In the genomic region with DNA sequence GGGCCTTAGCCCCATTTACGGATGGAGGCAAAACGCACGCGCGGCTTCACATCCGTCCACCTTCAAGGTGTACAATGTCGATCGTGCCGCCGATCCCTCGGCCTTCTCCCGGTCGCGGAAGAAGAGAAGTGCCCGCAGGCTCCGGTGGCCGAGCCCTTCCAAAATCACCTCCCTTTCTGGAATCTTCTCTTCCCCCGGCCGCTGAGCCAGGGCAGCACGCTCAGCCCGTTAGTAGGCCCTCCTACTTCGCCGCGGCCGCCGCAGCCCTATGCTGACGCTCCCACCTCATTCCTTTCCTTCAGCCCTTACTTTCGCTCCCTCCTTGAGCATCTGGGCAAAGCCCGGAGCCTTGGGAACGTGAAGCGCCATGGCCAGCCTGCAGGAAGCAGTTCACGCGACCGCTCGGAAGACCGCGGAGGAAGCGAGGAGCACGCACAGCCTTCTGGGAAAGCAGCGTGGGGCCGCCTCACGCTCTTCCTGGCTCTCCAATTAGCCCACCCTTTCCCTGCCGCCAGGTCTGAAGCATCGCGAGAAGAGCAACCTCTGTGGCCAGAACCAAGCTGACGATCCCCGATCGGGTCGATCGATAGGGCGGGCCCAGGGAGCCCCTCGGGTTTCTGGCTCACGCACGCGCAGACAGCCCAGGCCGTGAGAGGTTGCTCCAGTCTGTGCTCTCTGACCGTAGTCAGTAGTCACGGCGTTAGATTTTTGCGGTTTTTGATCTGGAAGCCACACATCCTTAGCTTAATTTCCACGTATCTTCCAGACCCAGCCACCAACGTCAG, we compare ENCODE assay signal across 1 cellular context.
TF ChIP-seq lines count a peak whose summit lies in the region.

CCT8 (minus strand) TSS at position 427 of the 785 bp plus-strand sequence; CDS start at position 369, 58 bp downstream.

TF ChIP-seq in HepG2, 621 proteins besides CTCF, POLR2A, EP300 and RAD21 (continued from another document and continues in another):
- TF ChIP-seq CREM (IDR thresholded peaks at IDR 0.05) (peak; percentile 87), CREM (CRISPR knock-in tag; IDR thresholded peaks at IDR 0.05) (no peak), NFYC (CRISPR knock-in tag; IDR thresholded peaks at IDR 0.05) (peak; percentile 76), ZNF749 (CRISPR knock-in tag; IDR thresholded peaks at IDR 0.05; ENCODE audit: borderline replicate concordance) (no peak), SP4 (CRISPR knock-in tag; IDR thresholded peaks at IDR 0.05) (peak; percentile 79; the same call in 1 of the 2 replicates), ATF5 (CRISPR knock-in tag; IDR thresholded peaks at IDR 0.05; ENCODE audit: low read depth) (no peak), MYNN (CRISPR knock-in tag; IDR thresholded peaks at IDR 0.05; ENCODE audit: low read depth) (peak; percentile 50; the same call in 1 of the 2 replicates), ZNF350 (CRISPR knock-in tag; IDR thresholded peaks at IDR 0.05; ENCODE audit: borderline replicate concordance, low read depth) (peak; percentile 90; the same call in 1 of the 2 replicates), ZNF747 (CRISPR knock-in tag; IDR thresholded peaks at IDR 0.05; ENCODE audit: borderline replicate concordance) (no peak), DNMT1 (CRISPR knock-in tag; IDR thresholded peaks at IDR 0.05) (0 out of 2 replicates have a peak, but pooled peaks have one; percentile 46), ZNF24 (IDR thresholded peaks at IDR 0.05) (no peak), ATAD3A (CRISPR knock-in tag; IDR thresholded peaks at IDR 0.05) (no peak), ZBTB44 (CRISPR knock-in tag; IDR thresholded peaks at IDR 0.05) (no peak), ZNF225 (CRISPR knock-in tag; IDR thresholded peaks at IDR 0.05) (no peak), ZNF670 (CRISPR knock-in tag; IDR thresholded peaks at IDR 0.05; ENCODE audit: borderline replicate concordance) (no peak), BRD4 (CRISPR knock-in tag; IDR thresholded peaks at IDR 0.05) (peak; percentile 83; the same call in 1 of the 2 replicates), SRSF9 (IDR thresholded peaks at IDR 0.05; ENCODE audit: borderline replicate concordance, insufficient read depth, low read depth, low read length, poor library complexity, severe bottlenecking) (no peak), ZSCAN20 (CRISPR knock-in tag; IDR thresholded peaks at IDR 0.05; ENCODE audit: borderline replicate concordance) (no peak), DR1 (CRISPR knock-in tag; IDR thresholded peaks at IDR 0.05) (peak; percentile 89), ZNF136 (CRISPR knock-in tag; IDR thresholded peaks at IDR 0.05; ENCODE audit: low read depth) (no peak), TCF7L2 (IDR thresholded peaks at IDR 0.05; ENCODE audit: low read depth, low read length) (no peak), MTERF4 (CRISPR knock-in tag; IDR thresholded peaks at IDR 0.05) (peak; percentile 90; the same call in 1 of the 2 replicates), HNRNPH1 (optimal IDR thresholded peaks at IDR 0.05; ENCODE audit: low read depth, low read length) (no peak), ZNF790 (CRISPR knock-in tag; IDR thresholded peaks at IDR 0.05; ENCODE audit: borderline replicate concordance) (peak; percentile 50; the same call in 1 of the 2 replicates), CHD2 (IDR thresholded peaks at IDR 0.05; ENCODE audit: low read depth, low read length) (peak; percentile 99), CSRNP1 (CRISPR knock-in tag; IDR thresholded peaks at IDR 0.05) (no peak), MXD4 (CRISPR knock-in tag; IDR thresholded peaks at IDR 0.05) (peak; percentile 82; the same call in 1 of the 2 replicates), ZNF563 (CRISPR knock-in tag; IDR thresholded peaks at IDR 0.05) (peak; percentile 76; the same call in 1 of the 2 replicates), PRDM4 (CRISPR knock-in tag; IDR thresholded peaks at IDR 0.05; ENCODE audit: borderline replicate concordance) (0 out of 2 replicates have a peak, but pooled peaks have one; percentile 33), FLYWCH1 (CRISPR knock-in tag; IDR thresholded peaks at IDR 0.05) (no peak), ARNTL (CRISPR knock-in tag; IDR thresholded peaks at IDR 0.05) (no peak; the same call in 1 of the 2 replicates), ZNF709 (CRISPR knock-in tag; IDR thresholded peaks at IDR 0.05) (peak; percentile 82; the same call in 1 of the 2 replicates), ZNF367 (CRISPR knock-in tag; IDR thresholded peaks at IDR 0.05; ENCODE audit: borderline replicate concordance) (peak; percentile 28; the same call in 1 of the 2 replicates), TP53 (CRISPR knock-in tag; conservative IDR thresholded peaks at IDR 0.05) (0 out of 2 replicates have a peak, but pooled peaks have one; percentile 50), NRL (CRISPR knock-in tag; IDR thresholded peaks at IDR 0.05; ENCODE audit: borderline replicate concordance) (peak; percentile 90; the same call in 1 of the 2 replicates), KAT7 (CRISPR knock-in tag; IDR thresholded peaks at IDR 0.05; ENCODE audit: borderline replicate concordance) (peak; percentile 84; the same call in 1 of the 2 replicates), ZNF432 (CRISPR knock-in tag; IDR thresholded peaks at IDR 0.05; ENCODE audit: borderline replicate concordance) (no peak), ZNF737 (CRISPR knock-in tag; IDR thresholded peaks at IDR 0.05; ENCODE audit: borderline replicate concordance) (no peak), CHD4 (IDR thresholded peaks at IDR 0.05; ENCODE audit: borderline replicate concordance, low read length) (no peak)
- TF ChIP-seq, protein P1, sequence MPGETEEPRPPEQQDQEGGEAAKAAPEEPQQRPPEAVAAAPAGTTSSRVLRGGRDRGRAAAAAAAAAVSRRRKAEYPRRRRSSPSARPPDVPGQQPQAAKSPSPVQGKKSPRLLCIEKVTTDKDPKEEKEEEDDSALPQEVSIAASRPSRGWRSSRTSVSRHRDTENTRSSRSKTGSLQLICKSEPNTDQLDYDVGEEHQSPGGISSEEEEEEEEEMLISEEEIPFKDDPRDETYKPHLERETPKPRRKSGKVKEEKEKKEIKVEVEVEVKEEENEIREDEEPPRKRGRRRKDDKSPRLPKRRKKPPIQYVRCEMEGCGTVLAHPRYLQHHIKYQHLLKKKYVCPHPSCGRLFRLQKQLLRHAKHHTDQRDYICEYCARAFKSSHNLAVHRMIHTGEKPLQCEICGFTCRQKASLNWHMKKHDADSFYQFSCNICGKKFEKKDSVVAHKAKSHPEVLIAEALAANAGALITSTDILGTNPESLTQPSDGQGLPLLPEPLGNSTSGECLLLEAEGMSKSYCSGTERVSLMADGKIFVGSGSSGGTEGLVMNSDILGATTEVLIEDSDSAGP (CRISPR knock-in tag; IDR thresholded peaks at IDR 0.05; ENCODE audit: borderline replicate concordance): peak; percentile 88; the same call in 1 of the 2 replicates
- TF ChIP-seq, protein P2, sequence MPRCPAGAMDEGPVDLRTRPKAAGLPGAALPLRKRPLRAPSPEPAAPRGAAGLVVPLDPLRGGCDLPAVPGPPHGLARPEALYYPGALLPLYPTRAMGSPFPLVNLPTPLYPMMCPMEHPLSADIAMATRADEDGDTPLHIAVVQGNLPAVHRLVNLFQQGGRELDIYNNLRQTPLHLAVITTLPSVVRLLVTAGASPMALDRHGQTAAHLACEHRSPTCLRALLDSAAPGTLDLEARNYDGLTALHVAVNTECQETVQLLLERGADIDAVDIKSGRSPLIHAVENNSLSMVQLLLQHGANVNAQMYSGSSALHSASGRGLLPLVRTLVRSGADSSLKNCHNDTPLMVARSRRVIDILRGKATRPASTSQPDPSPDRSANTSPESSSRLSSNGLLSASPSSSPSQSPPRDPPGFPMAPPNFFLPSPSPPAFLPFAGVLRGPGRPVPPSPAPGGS (CRISPR knock-in tag; IDR thresholded peaks at IDR 0.05): peak; percentile 93
- TF ChIP-seq, protein P3, sequence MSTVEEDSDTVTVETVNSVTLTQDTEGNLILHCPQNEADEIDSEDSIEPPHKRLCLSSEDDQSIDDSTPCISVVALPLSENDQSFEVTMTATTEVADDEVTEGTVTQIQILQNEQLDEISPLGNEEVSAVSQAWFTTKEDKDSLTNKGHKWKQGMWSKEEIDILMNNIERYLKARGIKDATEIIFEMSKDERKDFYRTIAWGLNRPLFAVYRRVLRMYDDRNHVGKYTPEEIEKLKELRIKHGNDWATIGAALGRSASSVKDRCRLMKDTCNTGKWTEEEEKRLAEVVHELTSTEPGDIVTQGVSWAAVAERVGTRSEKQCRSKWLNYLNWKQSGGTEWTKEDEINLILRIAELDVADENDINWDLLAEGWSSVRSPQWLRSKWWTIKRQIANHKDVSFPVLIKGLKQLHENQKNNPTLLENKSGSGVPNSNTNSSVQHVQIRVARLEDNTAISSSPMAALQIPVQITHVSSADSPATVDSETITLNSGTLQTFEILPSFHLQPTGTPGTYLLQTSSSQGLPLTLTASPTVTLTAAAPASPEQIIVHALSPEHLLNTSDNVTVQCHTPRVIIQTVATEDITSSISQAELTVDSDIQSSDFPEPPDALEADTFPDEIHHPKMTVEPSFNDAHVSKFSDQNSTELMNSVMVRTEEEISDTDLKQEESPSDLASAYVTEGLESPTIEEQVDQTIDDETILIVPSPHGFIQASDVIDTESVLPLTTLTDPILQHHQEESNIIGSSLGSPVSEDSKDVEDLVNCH (CRISPR knock-in tag; IDR thresholded peaks at IDR 0.05): no peak
- TF ChIP-seq, protein P4, sequence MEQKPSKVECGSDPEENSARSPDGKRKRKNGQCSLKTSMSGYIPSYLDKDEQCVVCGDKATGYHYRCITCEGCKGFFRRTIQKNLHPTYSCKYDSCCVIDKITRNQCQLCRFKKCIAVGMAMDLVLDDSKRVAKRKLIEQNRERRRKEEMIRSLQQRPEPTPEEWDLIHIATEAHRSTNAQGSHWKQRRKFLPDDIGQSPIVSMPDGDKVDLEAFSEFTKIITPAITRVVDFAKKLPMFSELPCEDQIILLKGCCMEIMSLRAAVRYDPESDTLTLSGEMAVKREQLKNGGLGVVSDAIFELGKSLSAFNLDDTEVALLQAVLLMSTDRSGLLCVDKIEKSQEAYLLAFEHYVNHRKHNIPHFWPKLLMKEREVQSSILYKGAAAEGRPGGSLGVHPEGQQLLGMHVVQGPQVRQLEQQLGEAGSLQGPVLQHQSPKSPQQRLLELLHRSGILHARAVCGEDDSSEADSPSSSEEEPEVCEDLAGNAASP (CRISPR knock-in tag; IDR thresholded peaks at IDR 0.05; ENCODE audit: borderline replicate concordance): peak; percentile 73; the same call in 1 of the 2 replicates
